8 cellular contexts compared by ENCODE assay signal in the genomic region with DNA sequence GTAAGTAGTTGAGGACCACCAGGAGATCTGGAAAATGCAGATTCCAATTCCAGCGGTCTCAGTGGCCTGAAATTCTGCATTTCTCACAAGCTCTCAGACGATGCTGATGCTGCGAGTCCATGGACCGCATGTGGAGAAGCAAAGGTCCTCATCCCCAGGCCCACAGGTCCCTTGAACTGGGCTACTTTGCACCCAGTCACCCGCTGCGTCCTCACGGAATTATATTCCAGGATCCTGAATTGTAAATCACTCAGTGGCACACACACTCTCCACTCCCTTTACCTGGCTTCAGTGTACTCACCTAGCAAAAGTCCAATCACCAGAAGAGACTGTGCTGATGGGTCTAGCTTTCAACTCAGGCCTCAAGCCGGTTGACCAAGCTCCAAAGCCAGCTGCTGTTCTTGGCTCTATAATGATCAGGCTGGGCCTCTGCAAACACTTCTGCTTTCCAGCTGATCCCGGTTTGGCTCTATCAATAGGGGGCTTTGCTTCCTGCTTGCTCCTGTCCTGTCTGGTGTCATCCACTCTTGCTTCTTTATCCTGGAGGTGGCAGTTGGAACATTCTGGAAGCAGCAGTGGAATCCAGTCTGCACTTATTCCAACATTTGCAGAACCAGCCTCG. TPM values are rescaled to one million over a fixed set of nuclear protein-coding genes. Genes with fewer than 3 reads are reported as not detected.
A peak's percentile ranks its signal among the peaks of the same experiment; 100 is the strongest.
DNase-seq lines count a peak whose midpoint lies in the region; ATAC-seq, FAIRE-seq and TF ChIP-seq lines count a peak whose summit lies in the region.

No MANE protein-coding gene starts in this region.

- peaks cover 58% of the 10 kb centered on the region for H3K79me2 ChIP-seq in K562 (ENCODE audit: control insufficient read depth, insufficient read depth, low read length)

- in situ Hi-C loops in IMR-90 (cut with MboI; ENCODE audit: low sequenced_read_pairs): no loop called here
- in situ Hi-C loops in K562 (cut with MboI): no loop called here

- H3K4me1 ChIP-seq in A673 (ENCODE audit: insufficient read depth, low read length, poor library complexity, severe bottlenecking): peaks cover 11% of the 10 kb centered on the region
- peaks cover 4% of the 10 kb centered on the region; the same call in 1 of the 2 replicates for H3K4me1 ChIP-seq in IMR-90 (ENCODE audit: control insufficient read depth, insufficient read depth, low read length)
- H3K4me1 ChIP-seq in K562 (replicated peaks in 1 of 2; ENCODE audit: control insufficient read depth in 2 of 2, insufficient read depth in 2 of 2, low read length in 2 of 2): peaks cover 23 to 29% of the 10 kb centered on the region in 2 experiments; a peak in 4 of 5 replicates
- H3K4me1 ChIP-seq in mesodermal cell (ENCODE audit: control insufficient read depth, insufficient read depth, low read length, poor library complexity, severe bottlenecking): peaks cover 15% of the 10 kb centered on the region

- H4K20me1 ChIP-seq in IMR-90 (ENCODE audit: insufficient read depth, low read length) (peaks cover 21% of the 10 kb centered on the region; the same call in 1 of the 2 replicates), K562 (replicated peaks; ENCODE audit: control insufficient read depth, insufficient read depth, low read length) (peaks cover 5% of the 10 kb centered on the region; the same call in 1 of the 2 replicates)

- dilution Hi-C loops in IMR-90 (cut with HindIII; ENCODE audit: low sequenced_read_pairs, unreplicated experiment): no loop called here

- POLR2A ChIA-PET in A673 (lab: Charles Lee; ENCODE audit: low non-redundant PET): interaction anchor here (0.5 kb wide), 1 partner anchor 31 kb away, joined by 3 read pairs; no protein-coding TSS in a partner anchor
- POLR2A ChIA-PET in IMR-90 (lab: Charles Lee; ENCODE audit: unreplicated experiment): no interaction called here
- POLR2A ChIA-PET in K562 (lab: Yijun Ruan, JAX): interaction anchor here (0.6 to 1.6 kb wide), 10 partner anchors 12 to 352 kb away, joined by 3 to 8 read pairs (median 3); no protein-coding TSS in a partner anchor

- BruUV-seq in A673 (replicated peaks; lab: Mats Ljungman, UMichigan) (no TSS peak), IMR-90 (replicated peaks; lab: Mats Ljungman, UMichigan) (no TSS peak), K562 (replicated peaks; lab: Mats Ljungman, UMichigan) (no TSS peak)

- peak overlapping the region; percentile 95 for H2AFZ ChIP-seq in IMR-90 (replicated peaks; ENCODE audit: low read length, poor library complexity)
- peak overlapping the region; percentile 87 for H2AFZ ChIP-seq in K562 (ENCODE audit: low read depth, low read length)

- TF ChIP-seq CTCF in A673 (conservative IDR thresholded peaks at IDR 0.05; ENCODE audit: low read depth, low read length) (no peak), IMR-90 (conservative IDR thresholded peaks at IDR 0.05; ENCODE audit: low read depth, low read length) (no peak), K562 (IDR thresholded peaks at IDR 0.05 in 2 of 3, conservative IDR thresholded peaks at IDR 0.05 in 1 of 3; ENCODE audit: insufficient read depth in 2 of 3, low read depth in 1 of 3, low read length in 3 of 3) (no peak)

- H2BK120ac ChIP-seq in IMR-90 (ENCODE audit: low read depth, low read length): peak overlapping the region; percentile 73

- TF ChIP-seq EP300 in K562 (IDR thresholded peaks at IDR 0.05; ENCODE audit: low read length): no peak

- WGBS in IMR-90 (ENCODE audit: extremely low coverage in 2 of 2, insufficient read length in 1 of 2), 2 experiments: 60% methylated on average over 10 of the region's 10 CpGs; no CpG with 5 or more reads in 1 of the 2 experiments
- 65% methylated on average over 10 of the region's 10 CpGs for WGBS in K562 (ENCODE audit: insufficient coverage, low coverage, missing lambda C conversion rate)
- 62 to 66% methylated on average over 10 of the region's 10 CpGs for WGBS in mesodermal cell (ENCODE audit: insufficient coverage in 2 of 2), 2 experiments

- TF ChIP-seq POLR2A in IMR-90 (IDR thresholded peaks at IDR 0.05; ENCODE audit: low read depth, low read length): no peak
- TF ChIP-seq POLR2A in K562 (conservative IDR thresholded peaks at IDR 0.05): no peak

- H3K9me3 ChIP-seq in A673 (ENCODE audit: low read depth, low read length, poor library complexity, severe bottlenecking): no peaks in the 10 kb centered on the region
- H3K9me3 ChIP-seq in IMR-90 (ENCODE audit: control insufficient read depth, insufficient read depth, low read length): no peaks in the 10 kb centered on the region
- H3K9me3 ChIP-seq in K562 (replicated peaks; ENCODE audit: control insufficient read depth, insufficient read depth, low read depth, low read length): no peaks in the 10 kb centered on the region
- H3K9me3 ChIP-seq in mesodermal cell (ENCODE audit: control insufficient read depth, low read length): no peaks in the 10 kb centered on the region

- no peak for DNase-seq in A673 (ENCODE audit: low spot score)
- no peak for DNase-seq in IMR-90
- DNase-seq in K562 (ENCODE audit: extremely low read depth in 1 of 4, low spot score in 3 of 4): peak in 1 of 4 experiments; percentile 44
- DNase-seq in SW 1271 (lab: John Stamatoyannopoulos, UW): no peak
- no peak for DNase-seq in GM19238 (ENCODE audit: insufficient read length, low spot score)
- DNase-seq in T1000 (lab: John Stamatoyannopoulos, UW): no peak

- H3K9ac ChIP-seq in IMR-90 (ENCODE audit: low read depth, low read length) (peak overlapping the region; percentile 26), K562 (ENCODE audit: insufficient read depth in 1 of 2, low read depth in 2 of 2, low read length in 2 of 2) (peak overlapping the region; percentile 99)

- peak overlapping the region; percentile 45; the same call in 2 of the 3 replicates for H2BK15ac ChIP-seq in IMR-90 (ENCODE audit: low read depth, low read length)

- peak; percentile 19 for FAIRE-seq in K562 (lab: Jason Lieb, UNC)

- H4K91ac ChIP-seq in IMR-90 (ENCODE audit: insufficient read depth, low read depth, low read length): peak overlapping the region; percentile 93

- peak overlapping the region; percentile 99 for H4K8ac ChIP-seq in IMR-90 (ENCODE audit: low read depth in 2 of 2, low read length in 2 of 2)

- peak overlapping the region; percentile 74 for H3K14ac ChIP-seq in IMR-90 (replicated peaks; ENCODE audit: low read depth, low read length)

- H3K79me1 ChIP-seq in IMR-90 (ENCODE audit: low read depth in 1 of 2, low read length in 2 of 2): peaks cover 11 to 35% of the 10 kb centered on the region in 2 experiments

- H3K27ac ChIP-seq in A673 (ENCODE audit: low read depth, low read length, poor library complexity, severe bottlenecking): peak overlapping the region; percentile 97
- peak overlapping the region; percentile 53 for H3K27ac ChIP-seq in IMR-90 (ENCODE audit: insufficient read depth, low read length)
- peak overlapping the region; percentile 96 for H3K27ac ChIP-seq in K562 (ENCODE audit: extremely low read depth, low read depth, low read length)
- H3K27ac ChIP-seq in mesodermal cell (ENCODE audit: low read depth, low read length, severe bottlenecking): peak overlapping the region; percentile 83

- H3K4me3 ChIP-seq in A673 (ENCODE audit: low read depth, low read length, poor library complexity, severe bottlenecking) (peak overlapping the region; percentile 93), IMR-90 (ENCODE audit: insufficient read depth, low read depth, low read length) (peak overlapping the region; percentile 70), K562 (peak overlapping the region; percentile 99), mesodermal cell (ENCODE audit: extremely low read depth, insufficient read depth, low read length, poor library complexity, severe bottlenecking) (peak overlapping the region; percentile 96)

- H3K23ac ChIP-seq in IMR-90 (ENCODE audit: low read depth, low read length): peak overlapping the region; percentile 49

- CTCF ChIA-PET in A673 (lab: Charles Lee): no interaction called here
- CTCF ChIA-PET in IMR-90 (lab: Yijun Ruan, JAX): no interaction called here
- CTCF ChIA-PET in K562 (lab: Yijun Ruan, JAX; ENCODE audit: low intra/inter-chr PET ratio): no interaction called here

- peak overlapping the region; percentile 35 for H2BK20ac ChIP-seq in IMR-90 (ENCODE audit: low read depth, low read length)

- peak overlapping the region; percentile 82 for H4K5ac ChIP-seq in IMR-90 (ENCODE audit: low read depth, low read length)

- peak overlapping the region; percentile 75 for H2BK5ac ChIP-seq in IMR-90 (ENCODE audit: low read depth, low read length, poor library complexity, severe bottlenecking)

- H3K18ac ChIP-seq in IMR-90 (ENCODE audit: low read depth, low read length): no peak overlapping the region; the same call in 1 of the 2 replicates

- TF ChIP-seq RAD21 in IMR-90 (IDR thresholded peaks at IDR 0.05; ENCODE audit: low read length) (no peak), K562 (CRISPR knock-in tag; conservative IDR thresholded peaks at IDR 0.05 in 1 of 2, IDR thresholded peaks at IDR 0.05 in 1 of 2) (no peak)

- H3K4ac ChIP-seq in IMR-90 (ENCODE audit: low read depth, low read length): peak overlapping the region; percentile 92

- peak overlapping the region; percentile 98; the same call in 1 of the 2 replicates for H2AK5ac ChIP-seq in IMR-90 (ENCODE audit: low read depth, low read length)

- H3K36me3 ChIP-seq in A673 (ENCODE audit: insufficient read depth, low read length, poor library complexity, severe bottlenecking) (peaks cover 25% of the 10 kb centered on the region), IMR-90 (ENCODE audit: control insufficient read depth, insufficient read depth, low read length) (peaks cover 6% of the 10 kb centered on the region), K562 (ENCODE audit: control insufficient read depth, insufficient read depth, low read length) (peaks cover 39% of the 10 kb centered on the region), mesodermal cell (ENCODE audit: control insufficient read depth, insufficient read depth, low read length) (peaks cover 26% of the 10 kb centered on the region)

- intact Hi-C loops in A673 (cut with micrococcal nuclease; ENCODE audit: unreplicated experiment): no loop called here
- intact Hi-C loops in IMR-90 (cut with micrococcal nuclease): no loop called here
- intact Hi-C loops in K562 (cut with micrococcal nuclease): no loop called here

- ATAC-seq in IMR-90 (ENCODE audit: low read depth): no peak
- ATAC-seq in K562: no peak
- ATAC-seq in GM18858 (IDR thresholded peaks at IDR 0.05; ENCODE audit: unreplicated experiment): no peak

- H3K9me1 ChIP-seq in IMR-90 (ENCODE audit: insufficient read depth, low read length) (peaks cover 15% of the 10 kb centered on the region), K562 (ENCODE audit: control insufficient read depth, insufficient read depth, low read length) (no peaks in the 10 kb centered on the region)

- peak overlapping the region; percentile 91 for H3K56ac ChIP-seq in IMR-90 (ENCODE audit: extremely low read depth, insufficient read depth, low read length)

- H3K27me3 ChIP-seq in A673 (replicated peaks; ENCODE audit: insufficient read depth, low read depth, low read length, poor library complexity) (no peaks in the 10 kb centered on the region), IMR-90 (ENCODE audit: control insufficient read depth, insufficient read depth, low read length) (no peaks in the 10 kb centered on the region), K562 (ENCODE audit: control insufficient read depth in 2 of 2, insufficient read depth in 2 of 2, low read length in 2 of 2) (no peaks in the 10 kb centered on the region)

- peak overlapping the region; percentile 21 for H2AK9ac ChIP-seq in IMR-90 (replicated peaks; ENCODE audit: low read depth, low read length, poor library complexity)

- peak overlapping the region; percentile 42 for H3K4me2 ChIP-seq in IMR-90 (ENCODE audit: low read depth, low read length)
- peak overlapping the region; percentile 90 for H3K4me2 ChIP-seq in K562 (ENCODE audit: insufficient read depth, low read length)

RNA-seq across cellular contexts. Expression of a gene that starts 0.9 kb away (rescaled TPM):
- total RNA-seq in A673 (2021) (436 and 494 TPM in 2 replicates), IMR-90 (2012; rRNA removed) (26.2 and 71.9 TPM in 2 replicates), K562 (2014; rRNA removed) (344 and 467 TPM in 2 replicates), K562 (2014; rRNA removed; fragmentation: Illumina TruSeq; extraction: Trizol) (1,165 and 1,306 TPM in 2 replicates), K562 (2015; rRNA removed; fragmentation: Illumina TruSeq; extraction: Trizol) (548 and 579 TPM in 2 replicates), K562 (2021) (578 and 629 TPM in 2 replicates)
- polyA plus RNA-seq in IMR-90 (2012; rRNA removed) (131 and 154 TPM in 2 replicates), K562 (2011; rRNA removed) (446 and 607 TPM in 2 replicates), K562 (2014; fragmentation: Illumina TruSeq; extraction: Trizol) (658 and 673 TPM in 2 replicates), K562 (2014; fragmentation: Nextera tagmentation; extraction: Ambion mirVana) (100 to 1,000 TPM; 581 to 618 TPM), K562 (2014; rRNA removed) (542 and 593 TPM in 2 replicates)
- 17.4 and 27.5 TPM in 2 replicates for polyA plus RNA-seq in IMR-90 (2012; cell fraction: cytosol; rRNA removed)
- polyA plus RNA-seq in IMR-90 (2012; cell fraction: nucleus; rRNA removed; ENCODE audit: low replicate concordance): 9.8 and 38.0 TPM in 2 replicates
- 123 and 176 TPM in 2 replicates for total RNA-seq in K562 (2011; cell fraction: chromatin; rRNA removed; ENCODE audit: low replicate concordance)
- total RNA-seq in K562 (2011; cell fraction: nucleolus; rRNA removed): 90.0 and 92.7 TPM in 2 replicates
- total RNA-seq in K562 (2011; cell fraction: nucleoplasm; rRNA removed): 151 and 187 TPM in 2 replicates
- 48.5 and 166 TPM in 2 replicates for polyA plus RNA-seq in K562 (2011; cell fraction: cytosol; rRNA removed)
- 62.0 and 114 TPM in 2 replicates for polyA plus RNA-seq in K562 (2011; cell fraction: nucleus; rRNA removed)
- 1,489 and 2,642 TPM in 2 replicates for polyA plus RNA-seq in K562 (2012)
- polyA minus RNA-seq in K562 (2011; rRNA and poly(A)+ RNA removed): 169 and 228 TPM in 2 replicates
- 72.4 and 86.6 TPM in 2 replicates for polyA minus RNA-seq in K562 (2011; cell fraction: cytosol; rRNA and poly(A)+ RNA removed)
- polyA minus RNA-seq in K562 (2011; cell fraction: nucleus; rRNA and poly(A)+ RNA removed): 44.0 and 81.2 TPM in 2 replicates
- 366 TPM for polyA plus RNA-seq in mesodermal cell (2013, experiment 1 of 2)
- 378 TPM for polyA plus RNA-seq in mesodermal cell (2013, experiment 2 of 2)

RNA-seq across cellular contexts. Expression of a gene that starts 5.6 kb away (rescaled TPM):
- total RNA-seq in A673 (2021) (6.4 and 12.5 TPM in 2 replicates), IMR-90 (2012; rRNA removed) (2.7 and 3.9 TPM in 2 replicates), K562 (2014; rRNA removed) (16.8 and 17.8 TPM in 2 replicates), K562 (2014; rRNA removed; fragmentation: Illumina TruSeq; extraction: Trizol) (5.3 and 7.0 TPM in 2 replicates), K562 (2015; rRNA removed; fragmentation: Illumina TruSeq; extraction: Trizol) (10.9 and 12.9 TPM in 2 replicates), K562 (2021) (21.7 and 26.6 TPM in 2 replicates)
- polyA plus RNA-seq in IMR-90 (2012; rRNA removed) (17.2 and 42.9 TPM in 2 replicates), K562 (2011; rRNA removed) (10.8 and 17.6 TPM in 2 replicates), K562 (2014; fragmentation: Illumina TruSeq; extraction: Trizol) (13.4 and 14.7 TPM in 2 replicates), K562 (2014; fragmentation: Nextera tagmentation; extraction: Ambion mirVana) (1 to 10 TPM; 2.7 to 4.3 TPM), K562 (2014; rRNA removed) (30.6 and 37.1 TPM in 2 replicates)
- polyA plus RNA-seq in IMR-90 (2012; cell fraction: cytosol; rRNA removed): 4.7 and 5.1 TPM in 2 replicates
- 181 and 244 TPM in 2 replicates for polyA plus RNA-seq in IMR-90 (2012; cell fraction: nucleus; rRNA removed; ENCODE audit: low replicate concordance)
- total RNA-seq in K562 (2011; cell fraction: chromatin; rRNA removed; ENCODE audit: low replicate concordance): 82.0 and 222 TPM in 2 replicates
- 147 and 149 TPM in 2 replicates for total RNA-seq in K562 (2011; cell fraction: nucleolus; rRNA removed)
- 90.3 and 94.3 TPM in 2 replicates for total RNA-seq in K562 (2011; cell fraction: nucleoplasm; rRNA removed)
- 7.7 and 14.1 TPM in 2 replicates for polyA plus RNA-seq in K562 (2011; cell fraction: cytosol; rRNA removed)
- 96.4 and 160 TPM in 2 replicates for polyA plus RNA-seq in K562 (2011; cell fraction: nucleus; rRNA removed)
- polyA plus RNA-seq in K562 (2012): 12.5 and 17.6 TPM in 2 replicates
- polyA minus RNA-seq in K562 (2011; rRNA and poly(A)+ RNA removed): 4.7 and 5.8 TPM in 2 replicates
- 9.4 and 12.2 TPM in 2 replicates for polyA minus RNA-seq in K562 (2011; cell fraction: cytosol; rRNA and poly(A)+ RNA removed)
- polyA minus RNA-seq in K562 (2011; cell fraction: nucleus; rRNA and poly(A)+ RNA removed): 44.0 and 47.4 TPM in 2 replicates
- 2.5 TPM for polyA plus RNA-seq in mesodermal cell (2013, experiment 1 of 2)
- 3.8 TPM for polyA plus RNA-seq in mesodermal cell (2013, experiment 2 of 2)

RNA-seq across cellular contexts. Expression of a gene that starts 20.2 kb away (rescaled TPM):
- total RNA-seq in A673 (2021) (0.22 and 0.58 TPM in 2 replicates), IMR-90 (2012; rRNA removed) (under 0.01 TPM in 1 of 2 replicates, not detected in the other), K562 (2014; rRNA removed) (0.18 and 0.49 TPM in 2 replicates), K562 (2014; rRNA removed; fragmentation: Illumina TruSeq; extraction: Trizol) (0.04 and 0.06 TPM in 2 replicates), K562 (2015; rRNA removed; fragmentation: Illumina TruSeq; extraction: Trizol) (0.04 and 0.07 TPM in 2 replicates), K562 (2021) (0.09 and 0.16 TPM in 2 replicates)
- polyA plus RNA-seq in IMR-90 (2012; rRNA removed) (0.06 and 0.09 TPM in 2 replicates), K562 (2011; rRNA removed) (0.11 and 0.16 TPM in 2 replicates), K562 (2014; fragmentation: Illumina TruSeq; extraction: Trizol) (0.03 and 0.39 TPM in 2 replicates), K562 (2014; fragmentation: Nextera tagmentation; extraction: Ambion mirVana) (not detected), K562 (2014; rRNA removed) (0.51 and 0.52 TPM in 2 replicates)
- polyA plus RNA-seq in IMR-90 (2012; cell fraction: cytosol; rRNA removed): 0.02 TPM in 1 of 2 replicates, not detected in the other
- 0.37 and 0.48 TPM in 2 replicates for polyA plus RNA-seq in IMR-90 (2012; cell fraction: nucleus; rRNA removed; ENCODE audit: low replicate concordance)
- total RNA-seq in K562 (2011; cell fraction: chromatin; rRNA removed; ENCODE audit: low replicate concordance): 0.56 and 1.7 TPM in 2 replicates
- total RNA-seq in K562 (2011; cell fraction: nucleolus; rRNA removed): 0.53 and 0.67 TPM in 2 replicates
- total RNA-seq in K562 (2011; cell fraction: nucleoplasm; rRNA removed): 0.23 and 0.37 TPM in 2 replicates
- 0.07 and 0.16 TPM in 2 replicates for polyA plus RNA-seq in K562 (2011; cell fraction: cytosol; rRNA removed)
- polyA plus RNA-seq in K562 (2011; cell fraction: nucleus; rRNA removed): 0.75 and 1.2 TPM in 2 replicates
- 0.09 and 0.18 TPM in 2 replicates for polyA plus RNA-seq in K562 (2012)
- polyA minus RNA-seq in K562 (2011; rRNA and poly(A)+ RNA removed): 0.11 and 0.15 TPM in 2 replicates
- not detected in 2 replicates for polyA minus RNA-seq in K562 (2011; cell fraction: cytosol; rRNA and poly(A)+ RNA removed)
- polyA minus RNA-seq in K562 (2011; cell fraction: nucleus; rRNA and poly(A)+ RNA removed): 0.67 TPM in 2 replicates
- 0.41 TPM for polyA plus RNA-seq in mesodermal cell (2013, experiment 1 of 2)
- polyA plus RNA-seq in mesodermal cell (2013, experiment 2 of 2): 0.20 TPM

RNA-seq across cellular contexts. Expression of a gene that starts 35.5 kb away (rescaled TPM):
- total RNA-seq in A673 (2021) (94.5 and 104 TPM in 2 replicates), IMR-90 (2012; rRNA removed) (53.9 and 61.7 TPM in 2 replicates), K562 (2014; rRNA removed) (58.3 and 62.9 TPM in 2 replicates), K562 (2014; rRNA removed; fragmentation: Illumina TruSeq; extraction: Trizol) (56.6 and 58.2 TPM in 2 replicates), K562 (2015; rRNA removed; fragmentation: Illumina TruSeq; extraction: Trizol) (63.3 and 67.4 TPM in 2 replicates), K562 (2021) (63.7 and 74.3 TPM in 2 replicates)
- polyA plus RNA-seq in IMR-90 (2012; rRNA removed) (36.4 and 37.2 TPM in 2 replicates), K562 (2011; rRNA removed) (36.2 and 49.5 TPM in 2 replicates), K562 (2014; fragmentation: Illumina TruSeq; extraction: Trizol) (48.5 and 57.1 TPM in 2 replicates), K562 (2014; fragmentation: Nextera tagmentation; extraction: Ambion mirVana) (1 to 10 TPM; 4.3 to 6.3 TPM), K562 (2014; rRNA removed) (41.5 and 50.0 TPM in 2 replicates)
- 23.0 and 23.1 TPM in 2 replicates for polyA plus RNA-seq in IMR-90 (2012; cell fraction: cytosol; rRNA removed)
- 8.0 and 15.4 TPM in 2 replicates for polyA plus RNA-seq in IMR-90 (2012; cell fraction: nucleus; rRNA removed; ENCODE audit: low replicate concordance)
- 34.2 and 46.4 TPM in 2 replicates for total RNA-seq in K562 (2011; cell fraction: chromatin; rRNA removed; ENCODE audit: low replicate concordance)
- total RNA-seq in K562 (2011; cell fraction: nucleolus; rRNA removed): 48.3 and 55.9 TPM in 2 replicates
- total RNA-seq in K562 (2011; cell fraction: nucleoplasm; rRNA removed): 56.2 and 77.6 TPM in 2 replicates
- polyA plus RNA-seq in K562 (2011; cell fraction: cytosol; rRNA removed): 46.0 and 48.8 TPM in 2 replicates
- polyA plus RNA-seq in K562 (2011; cell fraction: nucleus; rRNA removed): 20.4 and 21.7 TPM in 2 replicates
- 43.1 and 44.0 TPM in 2 replicates for polyA plus RNA-seq in K562 (2012)
- 59.8 and 70.6 TPM in 2 replicates for polyA minus RNA-seq in K562 (2011; rRNA and poly(A)+ RNA removed)
- 38.5 and 45.1 TPM in 2 replicates for polyA minus RNA-seq in K562 (2011; cell fraction: cytosol; rRNA and poly(A)+ RNA removed)
- polyA minus RNA-seq in K562 (2011; cell fraction: nucleus; rRNA and poly(A)+ RNA removed): 12.3 and 16.6 TPM in 2 replicates
- 58.3 TPM for polyA plus RNA-seq in mesodermal cell (2013, experiment 1 of 2)
- polyA plus RNA-seq in mesodermal cell (2013, experiment 2 of 2): 55.5 TPM

RNA-seq across cellular contexts. Expression of a gene that starts 43.7 kb away (rescaled TPM):
- not detected in 2 replicates for total RNA-seq in A673 (2021)
- not detected in 2 replicates for total RNA-seq in IMR-90 (2012; rRNA removed)
- not detected in 2 replicates for polyA plus RNA-seq in IMR-90 (2012; rRNA removed)
- polyA plus RNA-seq in IMR-90 (2012; cell fraction: cytosol; rRNA removed): not detected in 2 replicates
- polyA plus RNA-seq in IMR-90 (2012; cell fraction: nucleus; rRNA removed; ENCODE audit: low replicate concordance): not detected in 2 replicates
- total RNA-seq in K562 (2011; cell fraction: chromatin; rRNA removed; ENCODE audit: low replicate concordance): not detected in 2 replicates
- total RNA-seq in K562 (2011; cell fraction: nucleolus; rRNA removed): not detected in 2 replicates
- total RNA-seq in K562 (2011; cell fraction: nucleoplasm; rRNA removed): not detected in 2 replicates
- total RNA-seq in K562 (2014; rRNA removed): not detected in 2 replicates
- total RNA-seq in K562 (2014; rRNA removed; fragmentation: Illumina TruSeq; extraction: Trizol): not detected in 2 replicates
- not detected in 2 replicates for total RNA-seq in K562 (2015; rRNA removed; fragmentation: Illumina TruSeq; extraction: Trizol)
- total RNA-seq in K562 (2021): 0.27 TPM in 1 of 2 replicates, not detected in the other
- polyA plus RNA-seq in K562 (2011; rRNA removed): not detected in 2 replicates
- not detected in 2 replicates for polyA plus RNA-seq in K562 (2011; cell fraction: cytosol; rRNA removed)
- polyA plus RNA-seq in K562 (2011; cell fraction: nucleus; rRNA removed): not detected in 2 replicates
- polyA plus RNA-seq in K562 (2012): not detected in 2 replicates
- not detected in 2 replicates for polyA plus RNA-seq in K562 (2014; fragmentation: Illumina TruSeq; extraction: Trizol)
- not detected for polyA plus RNA-seq in K562 (2014; fragmentation: Nextera tagmentation; extraction: Ambion mirVana)
- not detected in 2 replicates for polyA plus RNA-seq in K562 (2014; rRNA removed)
- polyA minus RNA-seq in K562 (2011; rRNA and poly(A)+ RNA removed): not detected in 2 replicates
- polyA minus RNA-seq in K562 (2011; cell fraction: cytosol; rRNA and poly(A)+ RNA removed): not detected in 2 replicates
- polyA minus RNA-seq in K562 (2011; cell fraction: nucleus; rRNA and poly(A)+ RNA removed): not detected in 2 replicates
- polyA plus RNA-seq in mesodermal cell (2013, experiment 1 of 2): not detected
- polyA plus RNA-seq in mesodermal cell (2013, experiment 2 of 2): not detected
